25 cellular contexts compared by ENCODE assay signal in genomic region chr2:236585966-236586365, GRCh38. TPM values are rescaled to one million over a fixed set of nuclear protein-coding genes. Genes with fewer than 3 reads are reported as not detected.
DNase-seq lines count a peak whose midpoint lies in the region; ATAC-seq, FAIRE-seq and TF ChIP-seq lines count a peak whose summit lies in the region.
"Had no signal": no experiment of that assay in that cellular context is flagged by ENCODE, and none has a peak within 500 bp of the region (broad histone marks: within the 10 kb centered on the region; RNA-seq: fewer than 3 reads in every experiment).

No MANE protein-coding gene starts in this region.

- H3K4me3 Mint-ChIP-seq in neural crest cell (no peak overlapping the region), type B pancreatic cell (no peak overlapping the region), T-helper 17 cell (no peak overlapping the region)
- no peak overlapping the region for H3K4me3 Mint-ChIP-seq in activated CD4-positive, alpha-beta T cell treated with anti-CD3 and anti-CD28 coated beads, Interleukin-2, amount 10 ng/mL, durations not matched to agents 7 days and 5 days
- H3K4me3 Mint-ChIP-seq: CD14-positive monocyte; CD4-positive, alpha-beta memory T cell; CD4-positive, CD25-positive, alpha-beta regulatory T cell; CD8-positive, alpha-beta memory T cell had no signal

- H3K9ac ChIP-seq in smooth muscle cell (ENCODE audit: low read depth) = no peak overlapping the region
- H3K9ac ChIP-seq: BLaER1 had no signal

- H3K4me3 ChIP-seq in bronchial epithelial cell (ENCODE audit: low read depth, low read length) (no peak overlapping the region), smooth muscle cell (no peak overlapping the region)
- H3K4me3 ChIP-seq: BLaER1 had no signal

- H3K27ac Mint-ChIP-seq in neural crest cell (ENCODE audit: unreplicated experiment) (peak overlapping the region; percentile 54), type B pancreatic cell (peak overlapping the region; percentile 41), T-helper 17 cell (no peak overlapping the region)
- H3K27ac Mint-ChIP-seq in activated CD4-positive, alpha-beta T cell treated with anti-CD3 and anti-CD28 coated beads, Interleukin-2, amount 10 ng/mL, durations not matched to agents 7 days and 5 days = no peak overlapping the region
- H3K27ac Mint-ChIP-seq: CD14-positive monocyte; CD4-positive, CD25-positive, alpha-beta regulatory T cell had no signal

- CTCF ChIA-PET in activated CD4-positive, alpha-beta T cell treated with anti-CD3 and anti-CD28 coated beads, Interleukin-2, amount 10 ng/mL, durations not matched to agents 7 days and 5 days (lab: Charles Lee) = no interaction called here

- no peak for ATAC-seq in T-helper 17 cell

- H3K27me3 ChIP-seq in bronchial epithelial cell (ENCODE audit: control insufficient read depth, insufficient read depth, low read length) (no peaks in the 10 kb centered on the region), smooth muscle cell (ENCODE audit: low read depth) (no peaks in the 10 kb centered on the region)
- H3K27me3 ChIP-seq: BLaER1 had no signal

- H3K36me3 ChIP-seq in bronchial epithelial cell (ENCODE audit: control insufficient read depth, insufficient read depth, low read length) (peaks cover 7% of the 10 kb centered on the region), smooth muscle cell (ENCODE audit: low read depth) (no peaks in the 10 kb centered on the region)
- H3K36me3 ChIP-seq: BE2C, BLaER1 had no signal

- POLR2A ChIA-PET in activated CD4-positive, alpha-beta T cell treated with anti-CD3 and anti-CD28 coated beads, Interleukin-2, amount 10 ng/mL, durations not matched to agents 7 days and 5 days (lab: Charles Lee) = no interaction called here

- peaks cover 3% of the 10 kb centered on the region for H3K9me3 Mint-ChIP-seq in neural crest cell
- H3K9me3 Mint-ChIP-seq in type B pancreatic cell = peaks cover 10% of the 10 kb centered on the region
- peaks cover 2% of the 10 kb centered on the region for H3K9me3 Mint-ChIP-seq in activated CD4-positive, alpha-beta T cell treated with anti-CD3 and anti-CD28 coated beads, Interleukin-2, amount 10 ng/mL, durations not matched to agents 7 days and 5 days

- peaks cover 7% of the 10 kb centered on the region for H3K79me2 ChIP-seq in smooth muscle cell (ENCODE audit: low read depth)

- DNase-seq in bronchial epithelial cell (ENCODE audit: low read depth) (no peak), mesenteric fat pad (ENCODE audit: low spot score) (peak; percentile 24), neural crest cell (ENCODE audit: low read depth, low spot score) (no peak), type B pancreatic cell (ENCODE audit: extremely low spot score, unreplicated experiment) (no peak), NCI-H1417 (lab: John Stamatoyannopoulos, UW) (no peak), T-helper 17 cell (no peak), smooth muscle cell (lab: John Stamatoyannopoulos, UW; ENCODE audit: unreplicated experiment) (no peak)
- DNase-seq in activated CD4-positive, alpha-beta T cell treated with anti-CD3 and anti-CD28 coated beads, Interleukin-2, amount 10 ng/mL, durations not matched to agents 7 days and 5 days = no peak
- DNase-seq: 8988T; ACHN; BE2C; C1 segment of cervical spinal cord; CD4-positive, alpha-beta memory T cell; CD4-positive, CD25-positive, alpha-beta regulatory T cell; CD8-positive, alpha-beta memory T cell; COR-L47; DMS 273 treated with DMSO at 0.1 percent for 48 hours; DMS79 treated with DMSO at 0.1 percent for 48 hours; GF-D8 had no signal

- H3K36me3 Mint-ChIP-seq in neural crest cell (ENCODE audit: low read depth) (peaks cover 12% of the 10 kb centered on the region), type B pancreatic cell (peaks cover 16% of the 10 kb centered on the region), T-helper 17 cell (ENCODE audit: low read depth) (peaks cover 7% of the 10 kb centered on the region)
- H3K36me3 Mint-ChIP-seq in activated CD4-positive, alpha-beta T cell treated with anti-CD3 and anti-CD28 coated beads, Interleukin-2, amount 10 ng/mL, durations not matched to agents 7 days and 5 days (ENCODE audit: low read depth) = peaks cover 7% of the 10 kb centered on the region

- H3K27me3 Mint-ChIP-seq in neural crest cell (ENCODE audit: low read depth) (no peaks in the 10 kb centered on the region), type B pancreatic cell (no peaks in the 10 kb centered on the region), T-helper 17 cell (no peaks in the 10 kb centered on the region)
- no peaks in the 10 kb centered on the region for H3K27me3 Mint-ChIP-seq in activated CD4-positive, alpha-beta T cell treated with anti-CD3 and anti-CD28 coated beads, Interleukin-2, amount 10 ng/mL, durations not matched to agents 7 days and 5 days
- H3K27me3 Mint-ChIP-seq: CD4-positive, alpha-beta memory T cell; CD4-positive, CD25-positive, alpha-beta regulatory T cell had no signal

- H2AFZ ChIP-seq in smooth muscle cell (ENCODE audit: low read depth) = no peak overlapping the region

- TF ChIP-seq CTCF in bronchial epithelial cell (IDR thresholded peaks at IDR 0.05; ENCODE audit: insufficient read depth, low read length, severe bottlenecking) (no peak), neural crest cell (conservative IDR thresholded peaks at IDR 0.05) (no peak), type B pancreatic cell (conservative IDR thresholded peaks at IDR 0.05) (no peak), smooth muscle cell (IDR thresholded peaks at IDR 0.05; ENCODE audit: borderline replicate concordance, insufficient read depth, poor library complexity, severe bottlenecking) (no peak)

- H3K4me2 ChIP-seq in smooth muscle cell = no peak overlapping the region
- H3K4me2 ChIP-seq: BLaER1 had no signal

- H3K4me1 ChIP-seq in smooth muscle cell (ENCODE audit: low read depth) = no peaks in the 10 kb centered on the region
- H3K4me1 ChIP-seq: BE2C, BLaER1 had no signal

- no peaks in the 10 kb centered on the region for H3K9me3 ChIP-seq in T-helper 17 cell (ENCODE audit: control insufficient read depth, low read length, poor library complexity, severe bottlenecking)
- H3K9me3 ChIP-seq in smooth muscle cell (replicated peaks; ENCODE audit: low read depth) = no peaks in the 10 kb centered on the region
- H3K9me3 ChIP-seq: BE2C had no signal

- no peaks in the 10 kb centered on the region for H3F3A ChIP-seq in smooth muscle cell (ENCODE audit: low read depth)

- peaks cover 7% of the 10 kb centered on the region for H4K20me1 ChIP-seq in smooth muscle cell (ENCODE audit: low read depth)
- H4K20me1 ChIP-seq: BLaER1 had no signal

- H3K4me1 Mint-ChIP-seq in neural crest cell = peaks cover 27% of the 10 kb centered on the region
- H3K4me1 Mint-ChIP-seq in type B pancreatic cell (ENCODE audit: unreplicated experiment) = peaks cover 22% of the 10 kb centered on the region
- H3K4me1 Mint-ChIP-seq in activated CD4-positive, alpha-beta T cell treated with anti-CD3 and anti-CD28 coated beads, Interleukin-2, amount 10 ng/mL, durations not matched to agents 7 days and 5 days = no peaks in the 10 kb centered on the region
- peaks cover 4% of the 10 kb centered on the region for H3K4me1 Mint-ChIP-seq in T-helper 17 cell
- H3K4me1 Mint-ChIP-seq: CD14-positive monocyte; CD4-positive, CD25-positive, alpha-beta regulatory T cell; CD8-positive, alpha-beta memory T cell had no signal

- WGBS in smooth muscle cell (ENCODE audit: low lambda C conversion rate) = 97% methylated on average over 5 of the region's 5 CpGs

- H3K27ac ChIP-seq in smooth muscle cell (ENCODE audit: low read depth) = no peak overlapping the region
- H3K27ac ChIP-seq: BLaER1 had no signal

- FAIRE-seq in bronchial epithelial cell (lab: Jason Lieb, UNC) = peak; percentile 68
- FAIRE-seq: A204.1, G401.6, GM12891, GM19239 had no signal

RNA-seq across cellular contexts. Expression of gene ACKR3, which starts 16.3 kb away (rescaled TPM):
- 17.9 and 22.0 TPM in 2 replicates for total RNA-seq in bronchial epithelial cell
- 74.1 TPM for total RNA-seq in mesenteric fat pad
- 24.5 and 26.2 TPM in 2 replicates for total RNA-seq in neural crest cell
- total RNA-seq in type B pancreatic cell (ENCODE audit: low replicate concordance) = 43.6 and 44.6 TPM in 2 replicates
- 1 to 10 TPM; 5.4 to 6.4 TPM for total RNA-seq in activated CD4-positive, alpha-beta T cell treated with anti-CD3 and anti-CD28 coated beads, Interleukin-2, amount 10 ng/mL, durations not matched to agents 7 days and 5 days
- 1 to 10 TPM; 1.3 to 2.3 TPM for total RNA-seq in T-helper 17 cell
- total RNA-seq in smooth muscle cell = 63.0 and 72.5 TPM in 2 replicates
- 44.6 and 72.5 TPM in 2 replicates for polyA plus RNA-seq in smooth muscle cell

Comparison
In these comparisons a context has a peak if more than half of its experiments do, and no peak if none do; other contexts are left out.
1. H3K27ac Mint-ChIP-seq: peak in neural crest cell (single experiment) and type B pancreatic cell (single experiment); none in activated CD4-positive, alpha-beta T cell treated with anti-CD3 and anti-CD28 coated beads, Interleukin-2, amount 10 ng/mL, durations not matched to agents 7 days and 5 days (single experiment) and T-helper 17 cell (single experiment).